Comparison of ENCODE assay signal across 22 cellular contexts in the genomic region with DNA sequence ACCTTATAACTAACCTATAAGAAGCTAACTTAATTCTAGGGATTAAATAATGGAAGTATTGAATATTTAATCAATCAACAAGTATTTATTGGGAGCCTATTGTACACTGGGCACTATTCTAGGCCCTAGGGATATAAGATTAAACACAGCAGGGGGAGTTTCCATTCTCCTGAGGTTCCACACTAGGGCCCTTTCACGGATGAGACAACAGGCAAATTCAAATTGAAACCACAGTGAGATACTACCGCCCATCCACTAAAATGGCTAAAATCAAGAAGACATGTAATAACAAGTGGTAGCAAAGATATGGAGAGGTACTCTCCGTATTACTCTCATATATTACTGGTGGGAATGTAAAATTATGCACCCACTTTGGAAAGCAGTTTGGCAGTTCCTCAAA.
A peak's percentile ranks its signal among the peaks of the same experiment; 100 is the strongest.
DNase-seq lines count a peak whose midpoint lies in the region; ATAC-seq and TF ChIP-seq lines count a peak whose summit lies in the region.
"Had no signal": no experiment of that assay in that cellular context is flagged by ENCODE, and none has a peak within 500 bp of the region (broad histone marks: within the 10 kb centered on the region; RNA-seq: fewer than 3 reads in every experiment).

No MANE protein-coding gene starts in this region.

- peak; percentile 62 for ATAC-seq in GM18861 (IDR thresholded peaks at IDR 0.05; ENCODE audit: unreplicated experiment)
- peak; percentile 62 for ATAC-seq in HG02852 (IDR thresholded peaks at IDR 0.05; ENCODE audit: unreplicated experiment)
- no peak for ATAC-seq in HG03432 (IDR thresholded peaks at IDR 0.05; ENCODE audit: unreplicated experiment)
- no peak for ATAC-seq in GM21528 (IDR thresholded peaks at IDR 0.05; ENCODE audit: low FRiP score, unreplicated experiment)
- ATAC-seq: CD8-positive, alpha-beta T cell had no signal

- DNase-seq in GM10248 (ENCODE audit: extremely low spot score) (peak; percentile 25), SK-MEL-5 (ENCODE audit: low read depth, low spot score) (peak; percentile 3), ureter (ENCODE audit: low spot score) (no peak), COLO829 (ENCODE audit: low spot score) (no peak)
- DNase-seq: 8988T; C1 segment of cervical spinal cord; Calu3; CD8-positive, alpha-beta T cell; GDM1; KBM-7; NCI-H1105; NCI-H146; NCI-H2029; NCI-H345; NCI-H524; NCI-H82; Peyer's patch; T-helper 1 cell had no signal

- in situ Hi-C loops in SK-MEL-5 (cut with HindIII; ENCODE audit: low pct_unique_long_range_greater_than_20kb, low sequenced_read_pairs) = no loop called here

- POLR2A ChIA-PET in GM10248 (lab: Yijun Ruan, JAX) = no interaction called here

- CTCF ChIA-PET in GM10248 (lab: Yijun Ruan, JAX) = no interaction called here

- TF ChIP-seq CTCF in GM10248 (IDR thresholded peaks at IDR 0.05; ENCODE audit: control extremely low read depth, extremely low read depth, low read depth, missing control alignments) = no peak

Comparison
In these comparisons a context has a peak if more than half of its experiments do, and no peak if none do; other contexts are left out.
1. DNase-seq: peak in GM10248 (single experiment) and SK-MEL-5 (single experiment); none in ureter (single experiment) and COLO829 (single experiment).
2. ATAC-seq: peak in GM18861 (single experiment) and HG02852 (single experiment); none in HG03432 (single experiment) and GM21528 (single experiment).